In genomic region chr11:8533332-8533731, GRCh38 we compare ENCODE assay signal across 10 cellular contexts.
DNase-seq lines count a peak whose midpoint lies in the region; ATAC-seq, FAIRE-seq and TF ChIP-seq lines count a peak whose summit lies in the region.
"Had no signal": no experiment of that assay in that cellular context is flagged by ENCODE, and none has a peak within 500 bp of the region (broad histone marks: within the 10 kb centered on the region; RNA-seq: fewer than 3 reads in every experiment).

No MANE protein-coding gene starts in this region.

- intact Hi-C loops in psoas muscle (cut with DNase I): no loop called here

- H3K36me3 ChIP-seq in psoas muscle (ENCODE audit: insufficient read depth in 1 of 2, low read depth in 1 of 2) (no peaks in the 10 kb centered on the region), small intestine (ENCODE audit: control insufficient read depth in 2 of 2, insufficient read depth in 2 of 2, low read length in 2 of 2) (no peaks in the 10 kb centered on the region)
- H3K36me3 ChIP-seq: SJSA1 had no signal

- H3K4me1 ChIP-seq in psoas muscle (no peaks in the 10 kb centered on the region), small intestine (ENCODE audit: control insufficient read depth in 2 of 2, insufficient read depth in 1 of 2, low read depth in 1 of 2, low read length in 1 of 2) (no peaks in the 10 kb centered on the region)
- H3K4me1 ChIP-seq: SJSA1 had no signal

- H3K9me3 ChIP-seq in psoas muscle (no peaks in the 10 kb centered on the region), small intestine (ENCODE audit: control insufficient read depth, low read depth) (no peaks in the 10 kb centered on the region)
- H3K9me3 ChIP-seq: SJSA1 had no signal

- DNase-seq in DMS 273 treated with DMSO at 0.1 percent for 48 hours (lab: John Stamatoyannopoulos, UW) (peak; percentile 51), GM19240 (ENCODE audit: insufficient read length, low spot score) (peak; percentile 23), RPMI7951 (ENCODE audit: low read depth) (peak; percentile 3), psoas muscle (no peak), activated gamma-delta T cell (lab: John Stamatoyannopoulos, UW) (no peak), small intestine (no peak), occipital lobe (lab: John Stamatoyannopoulos, UW) (no peak)
- DNase-seq: CD4-positive, CD25-positive, alpha-beta regulatory T cell had no signal

- TF ChIP-seq CTCF in psoas muscle (IDR thresholded peaks at IDR 0.05): no peak

- peak; percentile 61 for ATAC-seq in HG03045 (IDR thresholded peaks at IDR 0.05; ENCODE audit: unreplicated experiment)
- no peak for ATAC-seq in psoas muscle

- H3K27ac ChIP-seq in psoas muscle: no peak overlapping the region
- H3K27ac ChIP-seq in small intestine (ENCODE audit: low read depth in 1 of 2, low read length in 1 of 2): no peak overlapping the region
- H3K27ac ChIP-seq: SJSA1 had no signal

- 88 to 90% (median 89%) methylated on average over 4 of the region's 4 CpGs for WGBS in psoas muscle, 3 donors
- WGBS in small intestine, 3 donors: 88 to 98% (median 91%) methylated on average over 4 of the region's 4 CpGs

- H3K27me3 ChIP-seq in psoas muscle (ENCODE audit: insufficient read depth in 3 of 3, low read length in 2 of 3) (no peaks in the 10 kb centered on the region), small intestine (ENCODE audit: control insufficient read depth in 2 of 2, insufficient read depth in 2 of 2, low read length in 2 of 2) (no peaks in the 10 kb centered on the region)
- H3K27me3 ChIP-seq: SJSA1 had no signal

- H3K4me3 ChIP-seq in psoas muscle: no peak overlapping the region
- no peak overlapping the region for H3K4me3 ChIP-seq in small intestine (ENCODE audit: low read depth in 1 of 2, low read length in 2 of 2)
- H3K4me3 ChIP-seq: SJSA1 had no signal

- no peak for FAIRE-seq in small intestine (lab: Jason Lieb, UNC)

Comparison
In these comparisons a context has a peak if more than half of its experiments do, and no peak if none do; other contexts are left out.
1. DNase-seq: peak in DMS 273 treated with DMSO at 0.1 percent for 48 hours (single experiment), GM19240 (single experiment) and RPMI7951 (single experiment); none in psoas muscle (0 of 2), activated gamma-delta T cell (single experiment), small intestine (single experiment) and occipital lobe (single experiment).